Comparison of ENCODE assay signal across 23 cellular contexts in the genomic region with DNA sequence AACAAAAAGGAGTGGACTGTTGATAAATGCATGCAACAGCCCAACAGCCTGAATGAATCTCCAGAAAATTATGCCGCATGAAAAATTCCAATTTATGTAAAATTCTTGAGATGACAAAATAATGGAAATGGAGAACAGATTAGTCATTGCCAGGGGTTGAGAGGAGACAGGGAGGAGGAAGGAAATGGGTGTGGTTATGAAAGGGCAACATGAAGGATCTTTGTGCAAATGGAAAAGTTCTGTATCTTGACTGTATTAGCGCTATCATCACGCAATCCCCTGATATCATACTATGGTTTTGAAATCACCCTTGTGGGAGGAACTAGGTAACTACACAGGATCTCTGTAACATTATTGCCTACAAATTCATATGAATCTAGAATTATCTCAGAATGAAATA.
DNase-seq lines count a peak whose midpoint lies in the region; ATAC-seq, FAIRE-seq and TF ChIP-seq lines count a peak whose summit lies in the region.
"Had no signal": no experiment of that assay in that cellular context is flagged by ENCODE, and none has a peak within 500 bp of the region (broad histone marks: within the 10 kb centered on the region; RNA-seq: fewer than 3 reads in every experiment).

No MANE protein-coding gene starts in this region.

- peak; percentile 24 for DNase-seq in A673 (ENCODE audit: low spot score)
- DNase-seq in NCI-H226, result peak; percentile 91
- peak; percentile 43 for DNase-seq in choroid plexus epithelial cell (ENCODE audit: low read depth)
- no peak for DNase-seq in urothelium cell line (ENCODE audit: low spot score)
- DNase-seq in endothelial cell (ENCODE audit: low spot score), result no peak
- no peak for DNase-seq in sciatic nerve (ENCODE audit: low spot score)
- DNase-seq: ACHN; AML-193; BE2C; C1 segment of cervical spinal cord; Calu3; CD4-positive, alpha-beta memory T cell; COR-L47; DND-41; GOT3; HFFc6 had no signal

- POLR2A ChIA-PET in A673 (lab: Charles Lee; ENCODE audit: low non-redundant PET), result no interaction called here

- H3K4me3 Mint-ChIP-seq in endothelial cell (ENCODE audit: unreplicated experiment), result no peak overlapping the region
- H3K4me3 Mint-ChIP-seq: CD4-positive, alpha-beta memory T cell; HFFc6 had no signal

- FAIRE-seq in urothelium cell line (lab: Jason Lieb, UNC), result peak; percentile 32
- FAIRE-seq: A204.1, G401.6, GM12892, H54 had no signal

- no peak overlapping the region for H3K27ac ChIP-seq in A673 (ENCODE audit: low read depth, low read length, poor library complexity, severe bottlenecking)
- H3K27ac ChIP-seq: 22Rv1 had no signal

- H3K4me1 ChIP-seq in A673 (ENCODE audit: insufficient read depth, low read length, poor library complexity, severe bottlenecking), result no peaks in the 10 kb centered on the region
- H3K4me1 ChIP-seq: BE2C, HAP-1 had no signal

- ATAC-seq in sciatic nerve (no peak), HG02970 (IDR thresholded peaks at IDR 0.05; ENCODE audit: low FRiP score, unreplicated experiment) (no peak)

- no peaks in the 10 kb centered on the region for H3K27me3 Mint-ChIP-seq in endothelial cell (ENCODE audit: unreplicated experiment)

- H3K36me3 Mint-ChIP-seq in endothelial cell (ENCODE audit: low read depth, unreplicated experiment), result no peaks in the 10 kb centered on the region
- H3K36me3 Mint-ChIP-seq: CD4-positive, alpha-beta memory T cell had no signal

- peaks cover 4% of the 10 kb centered on the region for H3K9me3 Mint-ChIP-seq in endothelial cell (ENCODE audit: unreplicated experiment)

- CTCF ChIA-PET in A673 (lab: Charles Lee), result no interaction called here

- H3K9me3 ChIP-seq in A673 (ENCODE audit: low read depth, low read length, poor library complexity, severe bottlenecking), result no peaks in the 10 kb centered on the region
- H3K9me3 ChIP-seq: BE2C, HAP-1 had no signal

- H3K27ac Mint-ChIP-seq in endothelial cell (ENCODE audit: unreplicated experiment), result no peak overlapping the region
- H3K27ac Mint-ChIP-seq: CD4-positive, alpha-beta memory T cell; HFFc6 had no signal

- H3K4me1 Mint-ChIP-seq in endothelial cell (ENCODE audit: unreplicated experiment), result no peaks in the 10 kb centered on the region
- H3K4me1 Mint-ChIP-seq: CD4-positive, alpha-beta memory T cell had no signal

- H3K4me3 ChIP-seq in A673 (ENCODE audit: low read depth, low read length, poor library complexity, severe bottlenecking) (no peak overlapping the region), choroid plexus epithelial cell (ENCODE audit: low read depth, low read length) (no peak overlapping the region)
- H3K4me3 ChIP-seq: HAP-1 had no signal

- TF ChIP-seq CTCF in A673 (conservative IDR thresholded peaks at IDR 0.05; ENCODE audit: low read depth, low read length) (no peak), choroid plexus epithelial cell (conservative IDR thresholded peaks at IDR 0.05; ENCODE audit: low read depth, low read length) (no peak), endothelial cell (IDR thresholded peaks at IDR 0.05; ENCODE audit: unreplicated experiment) (no peak)

- H3K36me3 ChIP-seq in A673 (ENCODE audit: insufficient read depth, low read length, poor library complexity, severe bottlenecking), result no peaks in the 10 kb centered on the region
- H3K36me3 ChIP-seq: BE2C, HAP-1 had no signal

- BruUV-seq in A673 (replicated peaks; lab: Mats Ljungman, UMichigan), result no TSS peak

- intact Hi-C loops in A673 (cut with micrococcal nuclease; ENCODE audit: unreplicated experiment) (no loop called here), sciatic nerve (cut with DNase I) (no loop called here)

- H3K27me3 ChIP-seq in A673 (replicated peaks; ENCODE audit: insufficient read depth, low read depth, low read length, poor library complexity), result no peaks in the 10 kb centered on the region
- H3K27me3 ChIP-seq: BE2C had no signal

Comparison
In these comparisons a context has a peak if more than half of its experiments do, and no peak if none do; other contexts are left out.
1. DNase-seq: peak in A673 (single experiment), NCI-H226 (single experiment) and choroid plexus epithelial cell (single experiment); none in urothelium cell line (single experiment), endothelial cell (single experiment) and sciatic nerve (single experiment).